In the genomic region with DNA sequence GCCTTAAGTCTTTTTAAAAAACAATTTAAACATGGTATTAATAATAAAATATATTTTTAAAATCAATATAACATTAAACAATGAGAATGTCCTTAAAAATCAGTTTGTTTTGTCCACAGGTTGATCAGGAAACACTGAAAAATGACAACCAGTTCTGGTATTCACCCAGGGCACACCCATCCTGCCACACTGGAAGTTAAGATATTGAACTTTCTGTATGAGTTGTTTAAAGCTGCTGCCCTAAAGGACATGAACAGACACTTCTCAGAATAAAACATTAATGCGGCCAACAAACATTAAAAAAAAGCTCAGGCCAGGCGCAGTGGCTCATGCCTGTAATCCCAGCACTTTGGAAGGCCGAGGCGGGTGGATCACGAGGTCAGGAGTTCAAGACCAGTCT, we compare ENCODE assay signal across 32 cellular contexts.
"Had no signal": no experiment of that assay in that cellular context is flagged by ENCODE, and none has a peak within 500 bp of the region (broad histone marks: within the 10 kb centered on the region; RNA-seq: fewer than 3 reads in every experiment).

No MANE protein-coding gene starts in this region.

- H3K4me3 Mint-ChIP-seq: activated naive CD4-positive, alpha-beta T cell treated with anti-CD3 and anti-CD28 coated beads, Interleukin-2, amount 10 ng/mL, durations not matched to agents 7 days and 5 days; activated naive CD8-positive, alpha-beta T cell treated with anti-CD3 and anti-CD28 coated beads, Interleukin-2, amount 10 ng/mL, durations not matched to agents 7 days and 5 days; activated T-cell treated with anti-CD3 and anti-CD28 coated beads, Interleukin-2, amount 50 U/mL, for 24 hours; brain; effector memory CD8-positive, alpha-beta T cell; nephron; stimulated activated memory B cell treated with anti-CD40 and anti-IgM and Interleukin-4, amounts not matched to agents 10 μg/mL and 1 μg/mL and 100 μg/mL, for 72 hours; stimulated activated naive CD8-positive, alpha-beta T cell treated with anti-CD3 and anti-CD28 coated beads, Interleukin-15, amount 100 ng/mL, for 72 hours; T-helper 17 cell had no signal

- H3K4me1 ChIP-seq: ascending aorta, gastrocnemius medialis, right lobe of liver had no signal

- H3K27me3 ChIP-seq: ascending aorta, right lobe of liver, thyroid gland had no signal

- H3K9me3 Mint-ChIP-seq: activated naive CD4-positive, alpha-beta T cell treated with anti-CD3 and anti-CD28 coated beads, Interleukin-2, amount 10 ng/mL, durations not matched to agents 7 days and 5 days; activated naive CD8-positive, alpha-beta T cell treated with anti-CD3 and anti-CD28 coated beads, Interleukin-2, amount 10 ng/mL, durations not matched to agents 7 days and 5 days; activated T-cell treated with anti-CD3 and anti-CD28 coated beads, Interleukin-2, amount 50 U/mL, for 24 hours; effector memory CD8-positive, alpha-beta T cell; nephron; stimulated activated memory B cell treated with anti-CD40 and anti-IgM and Interleukin-4, amounts not matched to agents 10 μg/mL and 1 μg/mL and 100 μg/mL, for 72 hours; stimulated activated naive CD8-positive, alpha-beta T cell treated with anti-CD3 and anti-CD28 coated beads, Interleukin-15, amount 100 ng/mL, for 72 hours had no signal

- H3K36me3 Mint-ChIP-seq: activated naive CD4-positive, alpha-beta T cell treated with anti-CD3 and anti-CD28 coated beads, Interleukin-2, amount 10 ng/mL, durations not matched to agents 7 days and 5 days; activated naive CD8-positive, alpha-beta T cell treated with anti-CD3 and anti-CD28 coated beads, Interleukin-2, amount 10 ng/mL, durations not matched to agents 7 days and 5 days; brain; stimulated activated memory B cell treated with anti-CD40 and anti-IgM and Interleukin-4, amounts not matched to agents 10 μg/mL and 1 μg/mL and 100 μg/mL, for 72 hours had no signal

- H3K9me3 ChIP-seq: ascending aorta, gastrocnemius medialis, mucosa of descending colon, right lobe of liver, thyroid gland had no signal

- H3K36me3 ChIP-seq: ascending aorta, gastrocnemius medialis, right lobe of liver, thyroid gland, WERI-Rb-1 had no signal

- H3K27ac ChIP-seq: ascending aorta, coronary artery, gastrocnemius medialis, right lobe of liver, skin epidermis, thyroid gland, WERI-Rb-1 had no signal

- H3K27ac Mint-ChIP-seq: activated naive CD4-positive, alpha-beta T cell treated with anti-CD3 and anti-CD28 coated beads, Interleukin-2, amount 10 ng/mL, durations not matched to agents 7 days and 5 days; activated naive CD8-positive, alpha-beta T cell treated with anti-CD3 and anti-CD28 coated beads, Interleukin-2, amount 10 ng/mL, durations not matched to agents 7 days and 5 days; activated T-cell treated with anti-CD3 and anti-CD28 coated beads, Interleukin-2, amount 50 U/mL, for 24 hours; brain; effector memory CD8-positive, alpha-beta T cell; nephron; progenitor cell of endocrine pancreas; stimulated activated memory B cell treated with anti-CD40 and anti-IgM and Interleukin-4, amounts not matched to agents 10 μg/mL and 1 μg/mL and 100 μg/mL, for 72 hours; T-helper 17 cell had no signal

- DNase-seq: activated CD4-positive, alpha-beta T cell treated with anti-CD3 and anti-CD28 coated beads for 48 hours; activated CD4-positive, alpha-beta T cell treated with anti-CD3 and anti-CD28 coated beads, Interleukin-2, amount 50 U/mL, for 48 hours; activated CD8-positive, alpha-beta memory T cell treated with anti-CD3 and anti-CD28 coated beads, Interleukin-2, amount 50 U/mL, for 48 hours; activated gamma-delta T cell; activated naive CD4-positive, alpha-beta T cell treated with anti-CD3 and anti-CD28 coated beads, Interleukin-2, amount 10 ng/mL, durations not matched to agents 7 days and 5 days; activated naive CD8-positive, alpha-beta T cell treated with anti-CD3 and anti-CD28 coated beads, Interleukin-2, amount 10 ng/mL, durations not matched to agents 7 days and 5 days; activated T-cell treated with anti-CD3 and anti-CD28 coated beads, Interleukin-2, amount 50 U/mL, for 24 hours; effector memory CD8-positive, alpha-beta T cell; gastrocnemius medialis; glutamatergic neuron; kidney; left colon; mucosa of descending colon; right lobe of liver; stimulated activated CD4-positive, alpha-beta T cell treated with anti-CD3 and anti-CD28 coated beads, Interleukin-4, amount 100 ng/mL, for 4 hours; stimulated activated CD8-positive, alpha-beta memory T cell treated with anti-CD3 and anti-CD28 coated beads, Interleukin-4, amount 100 ng/mL, for 48 hours; stimulated activated naive CD8-positive, alpha-beta T cell treated with anti-CD3 and anti-CD28 coated beads, Interleukin-15, amount 100 ng/mL, for 72 hours; substantia nigra; T-helper 17 cell; T1000; thyroid gland; WERI-Rb-1 had no signal

- FAIRE-seq: endothelial cell of umbilical vein, kidney had no signal

- H3K4me3 ChIP-seq: ascending aorta, coronary artery, gastrocnemius medialis, lung, mucosa of descending colon, right lobe of liver, skin epidermis, thyroid gland had no signal

- H3K4me1 Mint-ChIP-seq: activated naive CD4-positive, alpha-beta T cell treated with anti-CD3 and anti-CD28 coated beads, Interleukin-2, amount 10 ng/mL, durations not matched to agents 7 days and 5 days; stimulated activated memory B cell treated with anti-CD40 and anti-IgM and Interleukin-4, amounts not matched to agents 10 μg/mL and 1 μg/mL and 100 μg/mL, for 72 hours had no signal

- ATAC-seq: activated CD4-positive, CD25-positive, alpha-beta regulatory T cell treated with anti-CD3 and anti-CD28 coated beads, Interleukin-2, amount 50 U/mL, for 24 hours; effector memory CD8-positive, alpha-beta T cell; gastrocnemius medialis; left colon; mucosa of descending colon; right lobe of liver; stimulated activated memory B cell treated with anti-CD40 and anti-IgM and Interleukin-4, amounts not matched to agents 10 μg/mL and 1 μg/mL and 100 μg/mL, for 72 hours; stimulated activated naive CD8-positive, alpha-beta T cell treated with anti-CD3 and anti-CD28 coated beads, Interleukin-15, amount 100 ng/mL, for 72 hours; T-helper 17 cell had no signal
